Comparison of ENCODE assay signal across 33 cellular contexts in genomic region chr11:57663975-57664374, GRCh38. TPM values are rescaled to one million over a fixed set of nuclear protein-coding genes. Genes with fewer than 3 reads are reported as not detected.
"Had no signal": no experiment of that assay in that cellular context is flagged by ENCODE, and none has a peak within 500 bp of the region (broad histone marks: within the 10 kb centered on the region; RNA-seq: fewer than 3 reads in every experiment).

No MANE protein-coding gene starts in this region.

- H3K27ac ChIP-seq: ascending aorta, VCaP had no signal

- H3K27me3 Mint-ChIP-seq: activated B cell treated with CpG ODN at 0.5 μM for 24 hours; activated CD4-positive, alpha-beta memory T cell treated with anti-CD3 and anti-CD28 coated beads for 36 hours; activated CD4-positive, alpha-beta T cell treated with anti-CD3 and anti-CD28 coated beads, Interleukin-2, amount 10 ng/mL, durations not matched to agents 24 days and 14 days; activated CD8-positive, alpha-beta T cell treated with anti-CD3 and anti-CD28 coated beads for 36 hours; activated naive CD4-positive, alpha-beta T cell treated with anti-CD3 and anti-CD28 coated beads, Interleukin-2, amount 10 ng/mL, durations not matched to agents 7 days and 5 days; activated naive CD4-positive, alpha-beta T cell treated with anti-CD3 and anti-CD28 coated beads, Interleukin-2, amount 50 U/mL, for 24 hours; activated naive CD8-positive, alpha-beta T cell; activated naive CD8-positive, alpha-beta T cell treated with anti-CD3 and anti-CD28 coated beads, Interleukin-2, amount 10 ng/mL, durations not matched to agents 7 days and 5 days; activated naive CD8-positive, alpha-beta T cell treated with anti-CD3 and anti-CD28 coated beads, Interleukin-2, amount 50 U/mL, for 24 hours had no signal

- H3K9me3 Mint-ChIP-seq: activated B cell treated with CpG ODN at 0.5 μM for 24 hours; activated CD4-positive, alpha-beta memory T cell treated with anti-CD3 and anti-CD28 coated beads for 36 hours; activated CD4-positive, alpha-beta T cell treated with anti-CD3 and anti-CD28 coated beads, Interleukin-2, amount 10 ng/mL, durations not matched to agents 24 days and 14 days; activated CD8-positive, alpha-beta T cell treated with anti-CD3 and anti-CD28 coated beads for 36 hours; activated naive CD4-positive, alpha-beta T cell treated with anti-CD3 and anti-CD28 coated beads, Interleukin-2, amount 10 ng/mL, durations not matched to agents 7 days and 5 days; activated naive CD4-positive, alpha-beta T cell treated with anti-CD3 and anti-CD28 coated beads, Interleukin-2, amount 50 U/mL, for 24 hours; activated naive CD8-positive, alpha-beta T cell treated with anti-CD3 and anti-CD28 coated beads, Interleukin-2, amount 10 ng/mL, durations not matched to agents 7 days and 5 days; activated naive CD8-positive, alpha-beta T cell treated with anti-CD3 and anti-CD28 coated beads, Interleukin-2, amount 50 U/mL, for 24 hours; activated T-cell treated with anti-CD3 and anti-CD28 coated beads, Interleukin-2, amount 50 U/mL, for 4 hours; activated T-cell treated with anti-CD3 and anti-CD28 coated beads, Interleukin-2, amount 50 U/mL, for 72 hours; activated T-helper 1 cell treated with anti-CD3 and anti-CD28 coated beads, Interleukin-12 subunit alpha, Interleukin-12 subunit beta, Interleukin-2, Interleukin-4 antibody, amounts not matched to agents 30 ng/mL and 10 ng/mL and 1 ng/mL, durations not matched to agents 14 hours and 24 hours and 36 hours; activated T-helper 2 cell treated with anti-CD3 and anti-CD28 coated beads, Interferon-gamma antibody, Interleukin-2, Interleukin-4, amounts not matched to agents 10 μg/mL and 5 μg/mL and 100 μg/mL, durations not matched to agents 14 hours and 24 hours and 36 hours; brain; T-helper 2 cell treated with Interferon-gamma antibody and Interleukin-4, amounts not matched to agents 5 μg/mL and 100 μg/mL, for 36 hours had no signal

- DNase-seq: activated B cell treated with CpG ODN at 0.5 μM for 24 hours; activated CD4-positive, alpha-beta memory T cell treated with anti-CD3 and anti-CD28 coated beads for 36 hours; activated CD4-positive, alpha-beta T cell treated with anti-CD3 and anti-CD28 coated beads for 4 hours; activated CD4-positive, alpha-beta T cell treated with anti-CD3 and anti-CD28 coated beads, Interleukin-2, amount 10 ng/mL, durations not matched to agents 24 days and 14 days; activated CD4-positive, alpha-beta T cell treated with anti-CD3 and anti-CD28 coated beads, Interleukin-2, amount 50 U/mL, for 1 hour; activated CD4-positive, alpha-beta T cell treated with anti-CD3 and anti-CD28 coated beads, Interleukin-2, amount 50 U/mL, for 4 hours; activated CD4-positive, CD25-positive, alpha-beta regulatory T cell treated with anti-CD3 and anti-CD28 coated beads, Interleukin-2, amount 50 U/mL, for 72 hours; activated CD8-positive, alpha-beta memory T cell treated with anti-CD3 and anti-CD28 coated beads, Interleukin-2, amount 50 U/mL, for 4 hours; activated CD8-positive, alpha-beta T cell treated with anti-CD3 and anti-CD28 coated beads for 36 hours; activated effector memory CD4-positive, alpha-beta T cell treated with Interleukin-2 at 50 U/mL for 16 hours; activated gamma-delta T cell; activated naive CD4-positive, alpha-beta T cell treated with anti-CD3 and anti-CD28 coated beads, Interleukin-2, amount 10 ng/mL, durations not matched to agents 7 days and 5 days; activated naive CD4-positive, alpha-beta T cell treated with Interleukin-2 at 50 U/mL for 16 hours; activated naive CD8-positive, alpha-beta T cell treated with anti-CD3 and anti-CD28 coated beads, Interleukin-2, amount 10 ng/mL, durations not matched to agents 7 days and 5 days; activated naive CD8-positive, alpha-beta T cell treated with anti-CD3 and anti-CD28 coated beads, Interleukin-2, amount 50 U/mL, for 24 hours; activated T-cell treated with anti-CD3 and anti-CD28 coated beads for 4 hours; activated T-cell treated with anti-CD3 and anti-CD28 coated beads, Interleukin-2, amount 50 U/mL, for 1 hour; activated T-cell treated with anti-CD3 and anti-CD28 coated beads, Interleukin-2, amount 50 U/mL, for 4 hours; activated T-cell treated with anti-CD3 and anti-CD28 coated beads, Interleukin-2, amount 50 U/mL, for 72 hours; amygdala; anterior cingulate cortex; central memory CD4-positive, alpha-beta T cell; T-helper 2 cell; T-helper 9 cell had no signal

- ATAC-seq: activated CD8-positive, alpha-beta T cell treated with anti-CD3 and anti-CD28 coated beads for 36 hours; activated naive CD8-positive, alpha-beta T cell treated with anti-CD3 and anti-CD28 coated beads, Interleukin-2, amount 50 U/mL, for 24 hours; activated T-cell treated with anti-CD3 and anti-CD28 coated beads, Interleukin-2, amount 50 U/mL, for 4 hours; activated T-cell treated with anti-CD3 and anti-CD28 coated beads, Interleukin-2, amount 50 U/mL, for 72 hours had no signal

- H3K4me3 ChIP-seq: ascending aorta had no signal

- H3K4me3 Mint-ChIP-seq: activated B cell treated with CpG ODN at 0.5 μM for 24 hours; activated CD4-positive, alpha-beta memory T cell treated with anti-CD3 and anti-CD28 coated beads for 36 hours; activated CD4-positive, alpha-beta T cell treated with anti-CD3 and anti-CD28 coated beads, Interleukin-2, amount 10 ng/mL, durations not matched to agents 24 days and 14 days; activated CD8-positive, alpha-beta T cell treated with anti-CD3 and anti-CD28 coated beads for 36 hours; activated naive CD4-positive, alpha-beta T cell treated with anti-CD3 and anti-CD28 coated beads, Interleukin-2, amount 10 ng/mL, durations not matched to agents 7 days and 5 days; activated naive CD4-positive, alpha-beta T cell treated with anti-CD3 and anti-CD28 coated beads, Interleukin-2, amount 50 U/mL, for 24 hours; activated naive CD8-positive, alpha-beta T cell; activated naive CD8-positive, alpha-beta T cell treated with anti-CD3 and anti-CD28 coated beads, Interleukin-2, amount 10 ng/mL, durations not matched to agents 7 days and 5 days; activated naive CD8-positive, alpha-beta T cell treated with anti-CD3 and anti-CD28 coated beads, Interleukin-2, amount 50 U/mL, for 24 hours; activated T-cell treated with anti-CD3 and anti-CD28 coated beads, Interleukin-2, amount 50 U/mL, for 4 hours; activated T-cell treated with anti-CD3 and anti-CD28 coated beads, Interleukin-2, amount 50 U/mL, for 72 hours; activated T-helper 1 cell treated with anti-CD3 and anti-CD28 coated beads, Interleukin-12 subunit alpha, Interleukin-12 subunit beta, Interleukin-2, Interleukin-4 antibody, amounts not matched to agents 30 ng/mL and 10 ng/mL and 1 ng/mL, durations not matched to agents 14 hours and 24 hours and 36 hours; T-helper 2 cell treated with Interferon-gamma antibody and Interleukin-4, amounts not matched to agents 5 μg/mL and 100 μg/mL, for 36 hours had no signal

- H3K27me3 ChIP-seq: ascending aorta had no signal

- H3K9me3 ChIP-seq: ascending aorta had no signal

- H3K27ac Mint-ChIP-seq: activated B cell treated with CpG ODN at 0.5 μM for 24 hours; activated CD4-positive, alpha-beta memory T cell treated with anti-CD3 and anti-CD28 coated beads for 36 hours; activated CD4-positive, alpha-beta T cell treated with anti-CD3 and anti-CD28 coated beads, Interleukin-2, amount 10 ng/mL, durations not matched to agents 24 days and 14 days; activated CD8-positive, alpha-beta T cell treated with anti-CD3 and anti-CD28 coated beads for 36 hours; activated naive CD4-positive, alpha-beta T cell treated with anti-CD3 and anti-CD28 coated beads, Interleukin-2, amount 10 ng/mL, durations not matched to agents 7 days and 5 days; activated naive CD4-positive, alpha-beta T cell treated with anti-CD3 and anti-CD28 coated beads, Interleukin-2, amount 50 U/mL, for 24 hours; activated naive CD8-positive, alpha-beta T cell; activated naive CD8-positive, alpha-beta T cell treated with anti-CD3 and anti-CD28 coated beads, Interleukin-2, amount 10 ng/mL, durations not matched to agents 7 days and 5 days; activated naive CD8-positive, alpha-beta T cell treated with anti-CD3 and anti-CD28 coated beads, Interleukin-2, amount 50 U/mL, for 24 hours; activated T-cell treated with anti-CD3 and anti-CD28 coated beads, Interleukin-2, amount 50 U/mL, for 72 hours; activated T-helper 1 cell treated with anti-CD3 and anti-CD28 coated beads, Interleukin-12 subunit alpha, Interleukin-12 subunit beta, Interleukin-2, Interleukin-4 antibody, amounts not matched to agents 30 ng/mL and 10 ng/mL and 1 ng/mL, durations not matched to agents 14 hours and 24 hours and 36 hours; activated T-helper 2 cell treated with anti-CD3 and anti-CD28 coated beads, Interferon-gamma antibody, Interleukin-2, Interleukin-4, amounts not matched to agents 10 μg/mL and 5 μg/mL and 100 μg/mL, durations not matched to agents 14 hours and 24 hours and 36 hours; T-helper 2 cell treated with Interferon-gamma antibody and Interleukin-4, amounts not matched to agents 5 μg/mL and 100 μg/mL, for 36 hours had no signal

RNA-seq across cellular contexts. Expression of gene YPEL4, which starts 14.3 kb away (rescaled TPM):
- total RNA-seq: activated B cell treated with CpG ODN at 0.5 μM for 24 hours; activated CD8-positive, alpha-beta memory T cell treated with anti-CD3 and anti-CD28 coated beads for 36 hours; ascending aorta had no signal
